Comparison of ENCODE assay signal across 24 cellular contexts in the genomic region with DNA sequence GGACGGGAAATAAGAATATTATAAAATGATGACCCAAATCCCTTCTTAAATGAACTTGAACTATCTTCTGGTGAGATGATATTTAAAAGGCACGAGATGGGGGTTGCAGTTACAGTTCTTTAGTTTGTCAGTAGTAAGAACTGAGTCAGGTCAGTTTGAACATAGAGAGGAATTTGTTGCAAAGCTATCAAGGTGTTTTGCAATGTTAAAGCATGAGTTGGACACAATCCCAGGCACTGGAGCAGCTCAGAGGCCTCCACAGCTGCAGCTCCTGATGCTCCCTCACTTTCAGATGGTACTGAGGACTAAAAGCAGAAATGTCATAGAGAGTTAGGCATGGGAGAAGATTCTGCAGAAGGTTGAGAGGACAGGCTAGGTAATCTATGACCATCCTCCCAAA.
DNase-seq lines count a peak whose midpoint lies in the region; ATAC-seq, FAIRE-seq and TF ChIP-seq lines count a peak whose summit lies in the region.
"Had no signal": no experiment of that assay in that cellular context is flagged by ENCODE, and none has a peak within 500 bp of the region (broad histone marks: within the 10 kb centered on the region; RNA-seq: fewer than 3 reads in every experiment).

No MANE protein-coding gene starts in this region.

- H3K4me1 ChIP-seq in left lung = peaks cover 0 to 6% of the 10 kb centered on the region in 2 donors
- H3K4me1 ChIP-seq: SJSA1 had no signal

- H3K9me3 Mint-ChIP-seq in endothelial cell (ENCODE audit: unreplicated experiment) = no peaks in the 10 kb centered on the region
- H3K9me3 Mint-ChIP-seq in Calu3 (ENCODE audit: low read depth, unreplicated experiment) = peaks cover 4% of the 10 kb centered on the region
- H3K9me3 Mint-ChIP-seq: CD4-positive, alpha-beta T cell had no signal

- H3K4me3 Mint-ChIP-seq in endothelial cell (ENCODE audit: unreplicated experiment) (no peak overlapping the region), Calu3 (ENCODE audit: low read depth, unreplicated experiment) (no peak overlapping the region)
- H3K4me3 Mint-ChIP-seq: CD4-positive, alpha-beta T cell had no signal

- CTCF ChIA-PET in Calu3 (lab: Charles Lee) = no interaction called here

- H3K27me3 ChIP-seq in bronchial epithelial cell (ENCODE audit: control insufficient read depth, insufficient read depth, low read length) (no peaks in the 10 kb centered on the region), left lung (no peaks in the 10 kb centered on the region)
- H3K27me3 ChIP-seq: BLaER1 had no signal

- peak; percentile 18 for FAIRE-seq in bronchial epithelial cell (lab: Jason Lieb, UNC)
- FAIRE-seq: GM12891, H1 had no signal

- H3K27ac Mint-ChIP-seq in endothelial cell (ENCODE audit: unreplicated experiment) = no peak overlapping the region
- H3K27ac Mint-ChIP-seq in Calu3 (ENCODE audit: unreplicated experiment) = no peak overlapping the region
- H3K27ac Mint-ChIP-seq: CD4-positive, alpha-beta T cell had no signal

- H3K27me3 Mint-ChIP-seq in endothelial cell (ENCODE audit: unreplicated experiment) (peaks cover 3% of the 10 kb centered on the region), Calu3 (ENCODE audit: unreplicated experiment) (no peaks in the 10 kb centered on the region)

- BruUV-seq in Calu3 (replicated peaks; lab: Mats Ljungman, UMichigan) = no TSS peak

- no peaks in the 10 kb centered on the region for H3K4me1 Mint-ChIP-seq in endothelial cell (ENCODE audit: unreplicated experiment)
- peaks cover 8% of the 10 kb centered on the region for H3K4me1 Mint-ChIP-seq in Calu3 (ENCODE audit: low read depth, unreplicated experiment)

- ATAC-seq in left lung = no peak
- ATAC-seq: Right ventricle myocardium inferior had no signal

- H3K36me3 ChIP-seq in bronchial epithelial cell (ENCODE audit: control insufficient read depth, insufficient read depth, low read length) (no peaks in the 10 kb centered on the region), left lung (no peaks in the 10 kb centered on the region)
- H3K36me3 ChIP-seq: SJSA1 had no signal

- DNase-seq in AG10803 (ENCODE audit: low read depth) (peak; percentile 29), HCEC 1CT (peak; percentile 14), bronchial epithelial cell (ENCODE audit: low read depth) (no peak), fibroblast of villous mesenchyme (ENCODE audit: low read depth) (peak; percentile 42), left lung (no peak), endothelial cell (ENCODE audit: low spot score) (no peak), Calu3 (no peak)
- DNase-seq in stimulated activated CD4-positive, alpha-beta T cell treated with anti-CD3 and anti-CD28 coated beads, Interleukin-4, amount 100 ng/mL, for 1 hour = no peak
- DNase-seq: Caco-2; CD4-positive, alpha-beta T cell; DND-41; Kasumi-1; MM.1S; NCI-H1105 treated with DMSO at 0.1 percent for 48 hours; NCI-H1694; NCI-H2081; NCI-H2171; NCI-H446; NCI-H526 had no signal

- intact Hi-C loops in left lung (cut with DNase I) = no loop called here
- intact Hi-C loops in Calu3 (cut with micrococcal nuclease; ENCODE audit: unreplicated experiment) = no loop called here

- H3K9me3 ChIP-seq in left lung = peaks cover 0 to 7% of the 10 kb centered on the region in 2 donors
- H3K9me3 ChIP-seq: Caco-2, SJSA1 had no signal

- H3K36me3 Mint-ChIP-seq in endothelial cell (ENCODE audit: low read depth, unreplicated experiment) (no peaks in the 10 kb centered on the region), Calu3 (ENCODE audit: insufficient read depth, unreplicated experiment) (no peaks in the 10 kb centered on the region)

- TF ChIP-seq CTCF in AG10803 (conservative IDR thresholded peaks at IDR 0.05; ENCODE audit: low read length) (no peak), bronchial epithelial cell (IDR thresholded peaks at IDR 0.05; ENCODE audit: insufficient read depth, low read length, severe bottlenecking) (no peak), fibroblast of villous mesenchyme (IDR thresholded peaks at IDR 0.05; ENCODE audit: insufficient read depth, low read depth, low read length) (no peak), left lung (IDR thresholded peaks at IDR 0.05) (no peak), endothelial cell (IDR thresholded peaks at IDR 0.05; ENCODE audit: unreplicated experiment) (no peak), Calu3 (IDR thresholded peaks at IDR 0.05; ENCODE audit: unreplicated experiment) (no peak)

- H3K27ac ChIP-seq in left lung = no peak overlapping the region
- H3K27ac ChIP-seq: BLaER1, SJSA1 had no signal

- H3K4me3 ChIP-seq in AG10803 (ENCODE audit: low read length) = no peak overlapping the region
- H3K4me3 ChIP-seq in bronchial epithelial cell (ENCODE audit: low read depth, low read length) = no peak overlapping the region
- H3K4me3 ChIP-seq in fibroblast of villous mesenchyme (ENCODE audit: low read depth, low read length) = no peak overlapping the region
- H3K4me3 ChIP-seq in left lung = no peak overlapping the region
- H3K4me3 ChIP-seq: BLaER1, SJSA1 had no signal

Comparison
In these comparisons a context has a peak if more than half of its experiments do, and no peak if none do; other contexts are left out.
1. DNase-seq: peak in AG10803 (single experiment), HCEC 1CT (single experiment) and fibroblast of villous mesenchyme (single experiment); none in bronchial epithelial cell (single experiment), left lung (0 of 2), stimulated activated CD4-positive, alpha-beta T cell treated with anti-CD3 and anti-CD28 coated beads, Interleukin-4, amount 100 ng/mL, for 1 hour (single experiment), endothelial cell (single experiment) and Calu3 (single experiment).